8 cellular contexts compared by ENCODE assay signal in genomic region chr16:19502395-19503131, GRCh38. TPM values are rescaled to one million over a fixed set of nuclear protein-coding genes. Genes with fewer than 3 reads are reported as not detected.
DNase-seq lines count a peak whose midpoint lies in the region; ATAC-seq and TF ChIP-seq lines count a peak whose summit lies in the region.

No MANE protein-coding gene starts in this region.

- H3K36me3 ChIP-seq in Peyer's patch (peaks cover 0 to 98% (median 0%) of the 10 kb centered on the region in 3 donors), transverse colon (peaks cover 0 to 62% (median 21%) of the 10 kb centered on the region in 4 donors)

- H3K9me3 ChIP-seq in Peyer's patch (no peaks in the 10 kb centered on the region), transverse colon (no peaks in the 10 kb centered on the region)

- ATAC-seq in GM21423 (IDR thresholded peaks at IDR 0.05; ENCODE audit: unreplicated experiment) = no peak

- TF ChIP-seq EP300 in transverse colon (IDR thresholded peaks at IDR 0.05; ENCODE audit: low read depth) = no peak

- TF ChIP-seq POLR2A in Peyer's patch (IDR thresholded peaks at IDR 0.05) (no peak), transverse colon (IDR thresholded peaks at IDR 0.05) (no peak)

- H3K27ac ChIP-seq in Peyer's patch (no peak overlapping the region), transverse colon (no peak overlapping the region)

- no peaks in the 10 kb centered on the region for H3K4me1 ChIP-seq in Peyer's patch
- no peaks in the 10 kb centered on the region for H3K4me1 ChIP-seq in transverse colon

- TF ChIP-seq CTCF in Peyer's patch (IDR thresholded peaks at IDR 0.05) = peak; percentile 50 to 78 (median 74)
- peak; percentile 85 for TF ChIP-seq CTCF in fibroblast of pulmonary artery (IDR thresholded peaks at IDR 0.05; ENCODE audit: low read length, missing control alignments)
- TF ChIP-seq CTCF in transverse colon (IDR thresholded peaks at IDR 0.05) = peak; percentile 64 to 80 (median 74)

- DNase-seq in COR-L47 (lab: John Stamatoyannopoulos, UW) = peak; percentile 55
- peak; percentile 53 for DNase-seq in Jurkat, Clone E6-1 (ENCODE audit: low read depth, low spot score)
- DNase-seq in Peyer's patch = peak in 2 of 3 donors; percentile 57 to 89
- peak; percentile 25 for DNase-seq in activated T-helper 1 cell treated with Interleukin-2 at 50 U/mL for 16 hours (ENCODE audit: low read depth)
- DNase-seq in fibroblast of pulmonary artery (ENCODE audit: low read depth) = peak; percentile 84
- DNase-seq in occipital lobe (lab: John Stamatoyannopoulos, UW) = peak; percentile 59
- DNase-seq in transverse colon = peak; percentile 83

- intact Hi-C loops in transverse colon (cut with DNase I; ENCODE audit: low total_unique reads) = no loop called here

- 98 to 100% methylated on average over 2 to 3 of the region's 3 CpGs for WGBS in transverse colon (ENCODE audit: low coverage in 1 of 2), 2 donors

- no peak overlapping the region for H3K4me3 ChIP-seq in Jurkat, Clone E6-1 (ENCODE audit: low read length)
- H3K4me3 ChIP-seq in Peyer's patch (no peak overlapping the region), fibroblast of pulmonary artery (replicated peaks; ENCODE audit: low read depth, low read length) (no peak overlapping the region), transverse colon (no peak overlapping the region)

- in situ Hi-C loops in transverse colon (cut with MboI; ENCODE audit: low pct_ligation_motif_present in 1 of 4, low pct_unique_long_range_greater_than_20kb in 1 of 4, low sequenced_read_pairs in 3 of 4) = loop anchor here in 3 of 4 donors (10.0 to 25.0 kb wide), 3 partner anchors 118 to 415 kb away; no protein-coding TSS in a partner anchor

- H3K27me3 ChIP-seq in Peyer's patch (no peaks in the 10 kb centered on the region), transverse colon (no peaks in the 10 kb centered on the region)

RNA-seq across cellular contexts. Expression of gene GDE1, which starts 19.3 kb away (rescaled TPM):
- polyA plus RNA-seq in Jurkat, Clone E6-1 (2012; ENCODE audit: insufficient read depth, insufficient read length) = 52.0 TPM
- total RNA-seq in Peyer's patch (10 to 100 TPM; 39.6 to 82.8 (median 59.4) TPM), occipital lobe (29.9 TPM), transverse colon (100 to 1,000 TPM in 2 of 4 donors, 10 to 100 TPM in 2; 47.5 to 120 (median 96.8) TPM)

RNA-seq across cellular contexts. Expression of gene CCP110, which starts 21.2 kb away (rescaled TPM):
- polyA plus RNA-seq in Jurkat, Clone E6-1 (2012; ENCODE audit: insufficient read depth, insufficient read length) = 35.3 TPM
- 10 to 100 TPM; 12.4 to 21.5 (median 15.6) TPM for total RNA-seq in Peyer's patch
- total RNA-seq in occipital lobe = 85.5 TPM
- total RNA-seq in transverse colon = 10 to 100 TPM in 3 of 4 donors, 1 to 10 TPM in 1; 7.1 to 43.4 (median 14.2) TPM

RNA-seq across cellular contexts. Expression of gene VPS35L, which starts 52.9 kb away (rescaled TPM):
- 10.8 TPM for polyA plus RNA-seq in Jurkat, Clone E6-1 (2012; ENCODE audit: insufficient read depth, insufficient read length)
- 10 to 100 TPM; 35.2 to 71.8 (median 45.2) TPM for total RNA-seq in Peyer's patch
- total RNA-seq in occipital lobe = 43.2 TPM
- 10 to 100 TPM; 40.0 to 89.8 (median 51.5) TPM for total RNA-seq in transverse colon

Comparison
In these comparisons a context has a peak if more than half of its experiments do, and no peak if none do; other contexts are left out.
1. DNase-seq: peak in every context shown above with its lines; median percentile 84 in fibroblast of pulmonary artery; 83 in transverse colon; 73 in Peyer's patch; 59 in occipital lobe; 55 in COR-L47; 53 in Jurkat, Clone E6-1; 25 in activated T-helper 1 cell treated with Interleukin-2 at 50 U/mL for 16 hours.